Comparison of ENCODE assay signal across 8 cellular contexts in the genomic region with DNA sequence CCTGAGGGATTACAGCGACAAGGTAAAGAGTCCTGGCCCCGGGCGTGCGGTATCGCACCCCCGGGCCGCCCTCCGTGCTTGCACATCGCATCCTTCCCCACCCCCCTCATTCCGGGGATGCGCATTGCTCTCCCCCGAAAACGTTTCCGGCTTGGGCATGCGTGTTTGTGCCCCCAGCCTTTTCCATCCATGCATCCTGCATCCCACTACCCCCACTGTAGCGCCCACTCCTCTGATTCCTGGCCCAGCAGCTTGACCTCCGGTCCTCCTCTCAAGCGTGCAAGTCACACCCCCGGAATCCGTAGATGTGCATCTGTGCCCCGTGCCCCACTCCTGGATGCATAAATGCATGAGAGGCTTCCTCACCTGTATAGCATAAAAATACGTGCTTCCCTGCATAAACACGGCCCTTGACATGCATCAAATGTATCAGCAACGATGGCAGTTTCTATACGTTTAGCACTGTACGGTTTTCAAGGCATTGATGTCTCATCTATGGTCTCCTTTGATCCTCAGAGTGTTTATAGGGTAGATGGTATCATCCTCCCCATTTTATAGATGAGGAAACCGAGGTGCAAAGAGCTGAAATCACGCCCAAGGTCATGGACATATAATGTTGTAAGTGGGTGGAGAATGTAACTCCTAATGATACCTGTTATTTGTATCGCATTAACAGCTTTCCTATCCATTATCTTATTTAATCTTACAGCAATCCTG. TPM values are rescaled to one million over a fixed set of nuclear protein-coding genes. Genes with fewer than 3 reads are reported as not detected.
DNase-seq lines count a peak whose midpoint lies in the region; ATAC-seq and TF ChIP-seq lines count a peak whose summit lies in the region.

No MANE protein-coding gene starts in this region.

- peak; percentile 30 for ATAC-seq in GM19455 (IDR thresholded peaks at IDR 0.05; ENCODE audit: unreplicated experiment)

- peaks cover 0 to 3% (median 0%) of the 10 kb centered on the region in 7 donors for H3K9me3 Mint-ChIP-seq in CD14-positive monocyte

- H3K36me3 ChIP-seq in mucosa of stomach (ENCODE audit: control insufficient read depth, insufficient read depth, low read length) = no peaks in the 10 kb centered on the region

- peaks cover 5% of the 10 kb centered on the region for H3K4me1 ChIP-seq in mucosa of stomach (ENCODE audit: control insufficient read depth, insufficient read depth, low read length)

- peaks cover 2% of the 10 kb centered on the region in 2 donors for H3K36me3 Mint-ChIP-seq in CD14-positive monocyte

- H3K27ac ChIP-seq in caudate nucleus (ENCODE audit: low read depth, low read length) = peak overlapping the region; percentile 99

- DNase-seq in CD14-positive monocyte (ENCODE audit: low spot score) (no peak), NCI-H1417 treated with DMSO at 0.1 percent for 48 hours (lab: John Stamatoyannopoulos, UW) (peak; percentile 3), caudate nucleus (lab: John Stamatoyannopoulos, UW) (peak in 7 of 61 donors; percentile 21 to 76 (median 65)), occipital lobe (lab: John Stamatoyannopoulos, UW) (no peak), cerebellum (ENCODE audit: low spot score) (no peak), NCI-H774 (lab: John Stamatoyannopoulos, UW) (no peak)

- H3K9ac ChIP-seq in mucosa of stomach (ENCODE audit: low read length) = peak overlapping the region; percentile 81

- H3K4me3 Mint-ChIP-seq in CD14-positive monocyte = peak overlapping the region; percentile 93 to 97

- H3K27me3 Mint-ChIP-seq in CD14-positive monocyte (ENCODE audit: low read depth in 3 of 3) = peaks cover 2 to 8% (median 5%) of the 10 kb centered on the region in 3 donors

- intact Hi-C loops in CD14-positive monocyte (cut with micrococcal nuclease) = no loop called here

- TF ChIP-seq CTCF in CD14-positive monocyte (IDR thresholded peaks at IDR 0.05) = no peak

- no peaks in the 10 kb centered on the region for H3K9me3 ChIP-seq in mucosa of stomach (ENCODE audit: control insufficient read depth, low read length)

- peak overlapping the region; percentile 87 for H3K4me3 ChIP-seq in mucosa of stomach (ENCODE audit: low read length)

- peaks cover 26% of the 10 kb centered on the region for H3K4me1 Mint-ChIP-seq in CD14-positive monocyte

- peak overlapping the region; percentile 97 to 99 (median 98) for H3K27ac Mint-ChIP-seq in CD14-positive monocyte

- no peaks in the 10 kb centered on the region for H3K27me3 ChIP-seq in mucosa of stomach (ENCODE audit: control insufficient read depth, insufficient read depth, low read length)

RNA-seq across cellular contexts. Expression of a gene that starts 0.5 kb away (rescaled TPM):
- 1 to 10 TPM; 2.7 TPM for polyA plus RNA-seq in CD14-positive monocyte
- total RNA-seq in occipital lobe = 36.7 TPM
- 38.2 TPM for total RNA-seq in cerebellum
